24 cellular contexts compared by ENCODE assay signal in genomic region chr7:21620054-21620453, GRCh38.
"Had no signal": no experiment of that assay in that cellular context is flagged by ENCODE, and none has a peak within 500 bp of the region (broad histone marks: within the 10 kb centered on the region; RNA-seq: fewer than 3 reads in every experiment).

No MANE protein-coding gene starts in this region.

- DNase-seq: activated CD4-positive, alpha-beta memory T cell treated with anti-CD3 and anti-CD28 coated beads for 36 hours; activated CD4-positive, alpha-beta T cell treated with anti-CD3 and anti-CD28 coated beads, Interleukin-2, amount 10 ng/mL, durations not matched to agents 7 days and 5 days; activated CD4-positive, CD25-positive, alpha-beta regulatory T cell; activated CD8-positive, alpha-beta memory T cell treated with anti-CD3 and anti-CD28 coated beads for 24 hours; activated gamma-delta T cell; activated naive CD4-positive, alpha-beta T cell treated with anti-CD3 and anti-CD28 coated beads for 36 hours; activated T-cell treated with anti-CD3 and anti-CD28 coated beads, Interleukin-2, amount 50 U/mL, for 4 hours; anterior cingulate cortex; caudate nucleus; KG1; MV-4-11; NCI-H1092 treated with DMSO at 0.1 percent for 48 hours; NCI-H1417 treated with DMSO at 0.1 percent for 48 hours; NCI-H1694; NCI-H2029; NCI-H2107; NCI-H2171 treated with DMSO at 0.1 percent for 48 hours; NCI-H226; NCI-H510A; SHP77; T-cell; T-helper 2 cell; T1000 had no signal

- ATAC-seq: activated T-cell treated with anti-CD3 and anti-CD28 coated beads, Interleukin-2, amount 50 U/mL, for 4 hours; activated T-helper 17 cell treated with anti-CD3 and anti-CD28 coated beads, Interleukin-2, amount 50 U/mL, for 72 hours; T-cell had no signal
